ENCODE assay signal across 8 cellular contexts in the genomic region with DNA sequence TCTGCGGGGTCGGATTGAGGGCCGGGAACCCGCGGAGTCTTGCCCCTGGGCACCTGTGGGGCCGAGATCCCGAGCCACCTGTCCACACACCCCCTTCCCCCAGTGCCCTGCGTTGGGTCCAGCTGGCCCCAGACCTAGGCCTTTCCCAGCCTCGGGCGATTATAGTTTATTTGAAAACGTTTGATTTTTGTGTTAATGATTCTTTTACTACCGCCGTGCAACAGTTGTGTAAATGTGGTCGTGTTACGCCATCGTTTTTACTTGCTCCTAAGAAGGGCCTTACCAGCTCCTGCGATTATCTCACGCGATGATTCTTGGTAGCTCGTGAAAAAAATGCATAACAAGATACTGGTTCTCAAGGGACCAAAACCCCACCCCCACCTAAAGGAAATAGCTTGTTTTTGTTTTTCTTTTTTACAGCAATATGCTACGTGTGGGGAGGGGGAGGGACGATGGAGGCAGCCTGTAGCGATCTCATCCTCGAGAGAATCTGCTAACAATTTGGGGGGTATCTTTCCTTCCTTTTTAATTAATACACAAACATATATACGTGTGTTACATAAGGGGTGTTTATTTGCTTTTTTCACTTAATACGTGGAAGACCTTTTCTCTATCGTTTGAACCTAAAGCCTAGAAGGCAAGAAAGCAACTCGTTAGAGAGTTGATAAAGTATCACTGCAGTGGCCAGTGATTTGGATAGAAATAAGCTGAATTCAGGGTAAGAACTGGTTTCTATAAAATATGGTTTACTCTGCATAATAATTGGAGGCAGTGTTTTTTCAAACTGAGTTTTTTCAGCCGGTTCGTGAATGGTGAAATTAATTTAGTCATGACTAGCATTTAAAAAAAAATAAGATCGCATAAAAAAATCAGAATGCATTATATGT. TPM values are rescaled to one million over a fixed set of nuclear protein-coding genes. Genes with fewer than 3 reads are reported as not detected.
DNase-seq lines count a peak whose midpoint lies in the region; ATAC-seq lines count a peak whose summit lies in the region.

No MANE protein-coding gene starts in this region.

- H3K9me2 ChIP-seq in Karpas-422 (replicated peaks; ENCODE audit: insufficient read depth, low read length): no peaks in the 10 kb centered on the region

- H2AFZ ChIP-seq in Karpas-422 (ENCODE audit: low read length): peak overlapping the region; percentile 53

- H3K27me3 ChIP-seq in Karpas-422 (ENCODE audit: low read length): no peaks in the 10 kb centered on the region

- DNase-seq in SKM-1 treated with dmso at 0.1 percent for 144 hours (lab: John Stamatoyannopoulos, UW; ENCODE audit: unreplicated experiment) (peak; percentile 27), SKM-1 (lab: John Stamatoyannopoulos, UW; ENCODE audit: unreplicated experiment) (no peak), Karpas-422 (no peak), Right ventricle myocardium superior (no peak), pons (ENCODE audit: low spot score) (peak; percentile 14), NCI-H510A treated with DMSO at 0.1 percent for 48 hours (lab: John Stamatoyannopoulos, UW) (no peak)
- DNase-seq in activated T-cell treated with anti-CD3 and anti-CD28 coated beads, Interleukin-2, amount 50 U/mL, for 4 hours: no peak

- peak overlapping the region; percentile 70 for H3K4me2 ChIP-seq in Karpas-422 (ENCODE audit: low read depth, low read length, poor library complexity, severe bottlenecking)

- H4K20me1 ChIP-seq in Karpas-422 (ENCODE audit: insufficient read depth, low read depth, low read length): no peaks in the 10 kb centered on the region

- ATAC-seq in GM21786 (IDR thresholded peaks at IDR 0.05; ENCODE audit: unreplicated experiment) (peak; percentile 30), Right ventricle myocardium superior (ENCODE audit: poor library complexity) (peak; percentile 21)
- ATAC-seq in activated T-cell treated with anti-CD3 and anti-CD28 coated beads, Interleukin-2, amount 50 U/mL, for 4 hours: peak; percentile 7 to 29

- H3K27ac ChIP-seq in Karpas-422 (ENCODE audit: low read length): no peak overlapping the region

- peak overlapping the region; percentile 72 for H3K9ac ChIP-seq in Karpas-422 (ENCODE audit: low read length)

- peaks cover 17% of the 10 kb centered on the region for H3K4me1 Mint-ChIP-seq in activated T-cell treated with anti-CD3 and anti-CD28 coated beads, Interleukin-2, amount 50 U/mL, for 4 hours (ENCODE audit: low read depth)

- H3K4me1 ChIP-seq in Karpas-422 (ENCODE audit: low read length): peaks cover 10% of the 10 kb centered on the region

- H3K27me3 Mint-ChIP-seq in activated T-cell treated with anti-CD3 and anti-CD28 coated beads, Interleukin-2, amount 50 U/mL, for 4 hours (ENCODE audit: low read depth): peaks cover 53% of the 10 kb centered on the region

- no peaks in the 10 kb centered on the region for H3K9me3 ChIP-seq in Karpas-422 (ENCODE audit: low read length)

- intact Hi-C loops in Right ventricle myocardium superior (cut with DNase I): no loop called here

- no peaks in the 10 kb centered on the region for H3K36me3 ChIP-seq in Karpas-422 (ENCODE audit: insufficient read depth, low read length)

- peaks cover 2% of the 10 kb centered on the region for H3K36me3 Mint-ChIP-seq in activated T-cell treated with anti-CD3 and anti-CD28 coated beads, Interleukin-2, amount 50 U/mL, for 4 hours (ENCODE audit: insufficient read depth)

- no peaks in the 10 kb centered on the region for H3K79me2 ChIP-seq in Karpas-422 (ENCODE audit: low read length)

- peak overlapping the region; percentile 85 for H3K4me3 Mint-ChIP-seq in activated T-cell treated with anti-CD3 and anti-CD28 coated beads, Interleukin-2, amount 50 U/mL, for 4 hours

- peak overlapping the region; percentile 73 for H3K4me3 ChIP-seq in Karpas-422 (ENCODE audit: low read length)

- no peaks in the 10 kb centered on the region for H3K9me3 Mint-ChIP-seq in activated T-cell treated with anti-CD3 and anti-CD28 coated beads, Interleukin-2, amount 50 U/mL, for 4 hours

RNA-seq across cellular contexts. Expression of a gene that starts 1.1 kb away (rescaled TPM):
- 1.9 and 2.5 TPM in 2 replicates for total RNA-seq in Karpas-422 (2014; rRNA removed; shearing (Covaris generic); ENCODE audit: low replicate concordance)
- total RNA-seq in activated T-cell treated with anti-CD3 and anti-CD28 coated beads, Interleukin-2, amount 50 U/mL, for 4 hours: 1 to 10 TPM; 5.2 to 6.5 (median 6.3) TPM
- total RNA-seq in Right ventricle myocardium superior: 6.7 TPM

Comparison
In these comparisons a context has a peak if more than half of its experiments do, and no peak if none do; other contexts are left out.
1. DNase-seq: peak in SKM-1 treated with dmso at 0.1 percent for 144 hours (single experiment) and pons (single experiment); none in SKM-1 (single experiment), Karpas-422 (single experiment), activated T-cell treated with anti-CD3 and anti-CD28 coated beads, Interleukin-2, amount 50 U/mL, for 4 hours (single experiment), Right ventricle myocardium superior (single experiment) and NCI-H510A treated with DMSO at 0.1 percent for 48 hours (single experiment).
2. Peak in every context shown above with its lines, with median percentiles within 50 percentile points of each other: ATAC-seq.